In the genomic region with DNA sequence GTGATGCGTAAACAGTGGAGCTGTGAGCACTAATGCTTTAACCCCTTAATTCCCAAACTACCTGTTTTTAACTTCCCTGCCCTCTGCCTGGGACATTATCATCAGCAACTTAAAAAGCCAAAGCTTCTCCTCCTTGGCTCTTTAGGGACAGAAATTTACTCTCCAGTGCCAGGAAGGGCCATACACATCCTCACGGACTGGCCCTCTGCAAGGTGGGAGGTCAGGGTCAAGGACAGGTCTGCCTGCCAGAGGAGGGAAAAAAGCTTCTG, we compare ENCODE assay signal across 29 cellular contexts.
"Had no signal": no experiment of that assay in that cellular context is flagged by ENCODE, and none has a peak within 500 bp of the region (broad histone marks: within the 10 kb centered on the region; RNA-seq: fewer than 3 reads in every experiment).

No MANE protein-coding gene starts in this region.

- H3K36me3 Mint-ChIP-seq: activated naive CD8-positive, alpha-beta T cell treated with anti-CD3 and anti-CD28 coated beads for 36 hours; naive B cell; stimulated activated effector memory CD8-positive, alpha-beta T cell treated with anti-CD3 and anti-CD28 coated beads, Interleukin-12 subunit alpha, Interleukin-12 subunit beta, amount 100 ng/mL, for 72 hours had no signal

- H3K9me3 ChIP-seq: adrenal gland, body of pancreas, esophagus squamous epithelium, lower lobe of right lung, thoracic aorta, uterus had no signal

- H3K4me1 ChIP-seq: lower lobe of right lung, uterus had no signal

- H3K27ac ChIP-seq: adrenal gland, body of pancreas, epithelial cell of prostate, esophagus squamous epithelium, lower lobe of right lung, thoracic aorta, uterus had no signal

- DNase-seq: activated CD4-positive, alpha-beta T cell treated with anti-CD3 and anti-CD28 coated beads for 4 hours; activated CD4-positive, alpha-beta T cell treated with anti-CD3 and anti-CD28 coated beads, Interleukin-2, amount 50 U/mL, for 4 hours; activated CD8-positive, alpha-beta memory T cell treated with anti-CD3 and anti-CD28 coated beads for 24 hours; activated effector memory CD4-positive, alpha-beta T cell treated with anti-CD3 and anti-CD28 coated beads, Interleukin-2, amount 50 U/mL, for 16 hours; activated naive CD4-positive, alpha-beta T cell treated with anti-CD3 and anti-CD28 coated beads for 36 hours; activated naive CD8-positive, alpha-beta T cell treated with anti-CD3 and anti-CD28 coated beads for 36 hours; adrenal gland; aorta; body of pancreas; dermis blood vessel endothelial cell; effector CD8-positive, alpha-beta T cell; esophagus squamous epithelium; foreskin melanocyte; immature natural killer cell; lower lobe of right lung; naive B cell; occipital lobe; right cardiac atrium; stimulated activated CD4-positive, alpha-beta T cell treated with anti-CD3 and anti-CD28 coated beads, Interleukin-4, amount 100 ng/mL, for 24 hours; T-helper 1 cell; trophoblast cell; uterus had no signal

- H3K27ac Mint-ChIP-seq: activated naive CD4-positive, alpha-beta T cell treated with anti-CD3 and anti-CD28 coated beads for 36 hours; activated naive CD8-positive, alpha-beta T cell treated with anti-CD3 and anti-CD28 coated beads for 36 hours; activated T-helper 1 cell treated with anti-CD3 and anti-CD28 coated beads, Interleukin-12 subunit alpha, Interleukin-12 subunit beta, Interleukin-2, Interleukin-4 antibody, amounts not matched to agents 30 ng/mL and 10 ng/mL and 1 ng/mL, durations not matched to agents 14 hours and 24 hours and 36 hours; immature natural killer cell; stimulated activated effector memory CD8-positive, alpha-beta T cell treated with anti-CD3 and anti-CD28 coated beads, Interleukin-12 subunit alpha, Interleukin-12 subunit beta, amount 100 ng/mL, for 72 hours; stimulated activated naive CD8-positive, alpha-beta T cell treated with anti-CD3 and anti-CD28 coated beads, Interleukin-15, Interleukin-2, amounts not matched to agents 100 ng/mL and 50 ng/mL, for 24 hours; T-helper 2 cell treated with Interferon-gamma antibody and Interleukin-4, amounts not matched to agents 5 μg/mL and 100 μg/mL, for 36 hours had no signal

- H3K36me3 ChIP-seq: adrenal gland, lower lobe of right lung, thoracic aorta, uterus had no signal

- H3K4me3 ChIP-seq: adrenal gland, body of pancreas, esophagus squamous epithelium, lower lobe of right lung, thoracic aorta, uterus had no signal

- H3K4me3 Mint-ChIP-seq: activated naive CD4-positive, alpha-beta T cell treated with anti-CD3 and anti-CD28 coated beads for 36 hours; activated naive CD8-positive, alpha-beta T cell treated with anti-CD3 and anti-CD28 coated beads for 36 hours; activated T-helper 1 cell treated with anti-CD3 and anti-CD28 coated beads, Interleukin-12 subunit alpha, Interleukin-12 subunit beta, Interleukin-2, Interleukin-4 antibody, amounts not matched to agents 30 ng/mL and 10 ng/mL and 1 ng/mL, durations not matched to agents 14 hours and 24 hours and 36 hours; immature natural killer cell; naive B cell; neural crest cell; stimulated activated effector memory CD8-positive, alpha-beta T cell treated with anti-CD3 and anti-CD28 coated beads, Interleukin-12 subunit alpha, Interleukin-12 subunit beta, amount 100 ng/mL, for 72 hours; stimulated activated naive CD8-positive, alpha-beta T cell treated with anti-CD3 and anti-CD28 coated beads, Interleukin-15, Interleukin-2, amounts not matched to agents 100 ng/mL and 50 ng/mL, for 24 hours; T-helper 2 cell treated with Interferon-gamma antibody and Interleukin-4, amounts not matched to agents 5 μg/mL and 100 μg/mL, for 36 hours had no signal

- H3K4me1 Mint-ChIP-seq: activated naive CD8-positive, alpha-beta T cell treated with anti-CD3 and anti-CD28 coated beads for 36 hours; immature natural killer cell; naive B cell; stimulated activated effector memory CD8-positive, alpha-beta T cell treated with anti-CD3 and anti-CD28 coated beads, Interleukin-12 subunit alpha, Interleukin-12 subunit beta, amount 100 ng/mL, for 72 hours had no signal

- H3K27me3 Mint-ChIP-seq: activated naive CD8-positive, alpha-beta T cell treated with anti-CD3 and anti-CD28 coated beads for 36 hours; naive B cell; stimulated activated naive CD8-positive, alpha-beta T cell treated with anti-CD3 and anti-CD28 coated beads, Interleukin-15, Interleukin-2, amounts not matched to agents 100 ng/mL and 50 ng/mL, for 24 hours had no signal

- H3K9me3 Mint-ChIP-seq: activated naive CD4-positive, alpha-beta T cell treated with anti-CD3 and anti-CD28 coated beads for 36 hours; activated naive CD8-positive, alpha-beta T cell treated with anti-CD3 and anti-CD28 coated beads for 36 hours; activated T-helper 1 cell treated with anti-CD3 and anti-CD28 coated beads, Interleukin-12 subunit alpha, Interleukin-12 subunit beta, Interleukin-2, Interleukin-4 antibody, amounts not matched to agents 30 ng/mL and 10 ng/mL and 1 ng/mL, durations not matched to agents 14 hours and 24 hours and 36 hours; naive B cell; neural crest cell; stimulated activated effector memory CD8-positive, alpha-beta T cell treated with anti-CD3 and anti-CD28 coated beads, Interleukin-12 subunit alpha, Interleukin-12 subunit beta, amount 100 ng/mL, for 72 hours; stimulated activated naive CD8-positive, alpha-beta T cell treated with anti-CD3 and anti-CD28 coated beads, Interleukin-15, Interleukin-2, amounts not matched to agents 100 ng/mL and 50 ng/mL, for 24 hours; T-helper 2 cell treated with Interferon-gamma antibody and Interleukin-4, amounts not matched to agents 5 μg/mL and 100 μg/mL, for 36 hours had no signal

- H3K27me3 ChIP-seq: adrenal gland, body of pancreas, esophagus squamous epithelium, uterus had no signal
